1 cellular context compared by ENCODE assay signal in the genomic region with DNA sequence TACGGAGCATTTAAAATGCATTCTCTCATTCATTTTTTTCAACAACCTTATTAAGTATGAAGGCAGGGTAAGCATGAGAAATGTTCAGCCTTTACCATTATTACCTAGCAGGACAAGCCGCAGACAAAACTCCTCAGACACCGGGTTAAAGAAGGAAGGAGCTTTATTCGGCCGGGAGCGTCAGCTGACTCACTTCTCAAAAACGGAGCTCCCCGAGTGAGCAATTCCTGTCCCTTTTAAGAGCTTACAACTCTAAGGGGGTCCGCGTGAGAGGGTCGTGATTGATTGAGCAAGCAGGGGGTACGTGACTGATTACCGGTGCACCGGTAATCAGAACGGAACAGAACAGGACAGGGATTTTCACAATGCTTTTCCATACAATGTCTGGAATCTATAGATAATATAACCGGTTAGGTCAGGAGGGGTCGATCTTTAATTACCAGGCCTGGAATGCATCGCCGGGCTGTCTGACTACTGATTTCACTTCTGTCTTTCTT.
TF ChIP-seq lines count a peak whose summit lies in the region.

No MANE protein-coding gene starts in this region.

TF ChIP-seq in K562, 482 proteins besides CTCF, POLR2A, EP300 and RAD21 (continued from another document):
- peak; percentile 55 to 67 for TF ChIP-seq AFF1 (IDR thresholded peaks at IDR 0.05; ENCODE audit: low read depth in 1 of 2, partially characterized antibody in 2 of 2)
- TF ChIP-seq GTF2E2 (tag; IDR thresholded peaks at IDR 0.05), result peak; percentile 81
- peak; percentile 57 to 58; a peak in 1 of 4 replicates for TF ChIP-seq RCOR1 (IDR thresholded peaks at IDR 0.05; ENCODE audit: borderline replicate concordance in 1 of 2, low read depth in 2 of 2, low read length in 2 of 2)
- TF ChIP-seq ZBTB7A (IDR thresholded peaks at IDR 0.05; ENCODE audit: borderline replicate concordance, control insufficient read depth, low read depth, low read length), result peak; percentile 54; the same call in 1 of the 2 replicates
- peak; percentile 82 for TF ChIP-seq ARID1B (IDR thresholded peaks at IDR 0.05)
TF ChIP-seq in K562: peak in this region for 50; not testable (repeated sequence) for 432.
